8 cellular contexts compared by ENCODE assay signal in the genomic region with DNA sequence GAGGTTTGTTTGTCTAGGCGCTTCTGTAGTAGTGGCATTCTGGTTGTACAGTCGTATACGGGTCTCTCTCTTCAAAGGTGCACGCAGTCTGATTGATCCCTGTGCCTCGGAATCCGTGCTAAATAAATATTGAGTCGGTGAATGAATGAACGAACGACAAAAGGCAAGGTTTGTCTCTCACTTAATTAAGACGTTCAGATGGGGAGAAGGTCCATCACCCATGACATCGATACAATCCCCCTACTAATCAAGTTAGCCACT. TPM values are rescaled to one million over a fixed set of nuclear protein-coding genes. Genes with fewer than 3 reads are reported as not detected.
DNase-seq lines count a peak whose midpoint lies in the region; ATAC-seq and TF ChIP-seq lines count a peak whose summit lies in the region.

No MANE protein-coding gene starts in this region.

- H3K27ac ChIP-seq in liver (ENCODE audit: low read depth in 1 of 2, low read length in 2 of 2) (peak overlapping the region; percentile 48 to 99), uterus (peak overlapping the region; percentile 48 to 99)

- no peaks in the 10 kb centered on the region for H3K9me3 Mint-ChIP-seq in activated naive CD4-positive, alpha-beta T cell treated with anti-CD3 and anti-CD28 coated beads, Interleukin-2, amount 50 U/mL, for 24 hours

- H3K4me3 ChIP-seq in liver (ENCODE audit: low read depth in 1 of 3, low read length in 3 of 3) = peak overlapping the region; percentile 84 to 98 (median 86)
- peak overlapping the region; percentile 91 to 93 for H3K4me3 ChIP-seq in uterus

- peaks cover 1 to 21% (median 16%) of the 10 kb centered on the region in 4 donors for H3K4me1 ChIP-seq in liver (ENCODE audit: control insufficient read depth in 4 of 4, insufficient read depth in 4 of 4, low read length in 3 of 4)
- no peaks in the 10 kb centered on the region for H3K4me1 ChIP-seq in uterus

- H3K27me3 ChIP-seq in liver (ENCODE audit: control insufficient read depth in 4 of 4, insufficient read depth in 4 of 4, low read length in 3 of 4) (no peaks in the 10 kb centered on the region), uterus (no peaks in the 10 kb centered on the region)

- H3K9ac ChIP-seq in liver (ENCODE audit: low read depth in 1 of 2, low read length in 2 of 2) = peak overlapping the region; percentile 3 to 55

- H3K36me3 Mint-ChIP-seq in activated naive CD4-positive, alpha-beta T cell treated with anti-CD3 and anti-CD28 coated beads, Interleukin-2, amount 50 U/mL, for 24 hours = no peaks in the 10 kb centered on the region

- peak overlapping the region; percentile 99 for H3K27ac Mint-ChIP-seq in activated naive CD4-positive, alpha-beta T cell treated with anti-CD3 and anti-CD28 coated beads, Interleukin-2, amount 50 U/mL, for 24 hours

- DNase-seq in ELR (ENCODE audit: low read depth) = peak; percentile 33
- DNase-seq in uterus = no peak
- no peak for DNase-seq in NCI-H1417 treated with DMSO at 0.1 percent for 48 hours (lab: John Stamatoyannopoulos, UW)
- no peak for DNase-seq in DMS 273 treated with DMSO at 0.1 percent for 48 hours (lab: John Stamatoyannopoulos, UW)
- no peak for DNase-seq in stimulated activated naive CD4-positive, alpha-beta T cell (lab: John Stamatoyannopoulos, UW)

- no peaks in the 10 kb centered on the region for H3K36me3 ChIP-seq in liver (ENCODE audit: control insufficient read depth in 4 of 4, insufficient read depth in 3 of 4, low read depth in 1 of 4, low read length in 3 of 4)
- no peaks in the 10 kb centered on the region for H3K36me3 ChIP-seq in uterus

- no peaks in the 10 kb centered on the region for H3K27me3 Mint-ChIP-seq in activated naive CD4-positive, alpha-beta T cell treated with anti-CD3 and anti-CD28 coated beads, Interleukin-2, amount 50 U/mL, for 24 hours

- H3K9me3 ChIP-seq in liver (ENCODE audit: control insufficient read depth in 4 of 4, low read length in 3 of 4) = no peaks in the 10 kb centered on the region
- H3K9me3 ChIP-seq in uterus = no peaks in the 10 kb centered on the region

- intact Hi-C loops in uterus (cut with DNase I; ENCODE audit: low total_unique reads) = loop anchor here (10.0 kb wide), 1 partner anchor 71 kb away; a partner anchor contains a TSS

- TF ChIP-seq POLR2A in uterus (IDR thresholded peaks at IDR 0.05) = no peak

- H3K4me1 Mint-ChIP-seq in activated naive CD4-positive, alpha-beta T cell treated with anti-CD3 and anti-CD28 coated beads, Interleukin-2, amount 50 U/mL, for 24 hours = peaks cover 53% of the 10 kb centered on the region

- peak overlapping the region; percentile 98 for H3K4me3 Mint-ChIP-seq in activated naive CD4-positive, alpha-beta T cell treated with anti-CD3 and anti-CD28 coated beads, Interleukin-2, amount 50 U/mL, for 24 hours

- TF ChIP-seq RAD21 in liver (IDR thresholded peaks at IDR 0.05) = no peak

- WGBS in liver = under 1% methylated on average over 11 of the region's 11 CpGs

- TF ChIP-seq CTCF in liver (IDR thresholded peaks at IDR 0.05; ENCODE audit: low read depth, low read length, missing input control) (no peak), uterus (IDR thresholded peaks at IDR 0.05) (no peak)

- ATAC-seq in HG02678 (IDR thresholded peaks at IDR 0.05; ENCODE audit: unreplicated experiment) = peak; percentile 0

TF ChIP-seq in liver, 16 proteins besides CTCF, POLR2A, EP300 and RAD21:
- no peak for TF ChIP-seq RXRA (IDR thresholded peaks at IDR 0.05)
- no peak for TF ChIP-seq FOXA1 (IDR thresholded peaks at IDR 0.05)
- TF ChIP-seq GABPA (IDR thresholded peaks at IDR 0.05 in 1 of 2, conservative IDR thresholded peaks at IDR 0.05 in 1 of 2) = no peak
- no peak for TF ChIP-seq YY1 (IDR thresholded peaks at IDR 0.05)
- TF ChIP-seq NR2F2 (IDR thresholded peaks at IDR 0.05) = no peak
- no peak for TF ChIP-seq SP1 (IDR thresholded peaks at IDR 0.05)
- TF ChIP-seq, protein P1, sequence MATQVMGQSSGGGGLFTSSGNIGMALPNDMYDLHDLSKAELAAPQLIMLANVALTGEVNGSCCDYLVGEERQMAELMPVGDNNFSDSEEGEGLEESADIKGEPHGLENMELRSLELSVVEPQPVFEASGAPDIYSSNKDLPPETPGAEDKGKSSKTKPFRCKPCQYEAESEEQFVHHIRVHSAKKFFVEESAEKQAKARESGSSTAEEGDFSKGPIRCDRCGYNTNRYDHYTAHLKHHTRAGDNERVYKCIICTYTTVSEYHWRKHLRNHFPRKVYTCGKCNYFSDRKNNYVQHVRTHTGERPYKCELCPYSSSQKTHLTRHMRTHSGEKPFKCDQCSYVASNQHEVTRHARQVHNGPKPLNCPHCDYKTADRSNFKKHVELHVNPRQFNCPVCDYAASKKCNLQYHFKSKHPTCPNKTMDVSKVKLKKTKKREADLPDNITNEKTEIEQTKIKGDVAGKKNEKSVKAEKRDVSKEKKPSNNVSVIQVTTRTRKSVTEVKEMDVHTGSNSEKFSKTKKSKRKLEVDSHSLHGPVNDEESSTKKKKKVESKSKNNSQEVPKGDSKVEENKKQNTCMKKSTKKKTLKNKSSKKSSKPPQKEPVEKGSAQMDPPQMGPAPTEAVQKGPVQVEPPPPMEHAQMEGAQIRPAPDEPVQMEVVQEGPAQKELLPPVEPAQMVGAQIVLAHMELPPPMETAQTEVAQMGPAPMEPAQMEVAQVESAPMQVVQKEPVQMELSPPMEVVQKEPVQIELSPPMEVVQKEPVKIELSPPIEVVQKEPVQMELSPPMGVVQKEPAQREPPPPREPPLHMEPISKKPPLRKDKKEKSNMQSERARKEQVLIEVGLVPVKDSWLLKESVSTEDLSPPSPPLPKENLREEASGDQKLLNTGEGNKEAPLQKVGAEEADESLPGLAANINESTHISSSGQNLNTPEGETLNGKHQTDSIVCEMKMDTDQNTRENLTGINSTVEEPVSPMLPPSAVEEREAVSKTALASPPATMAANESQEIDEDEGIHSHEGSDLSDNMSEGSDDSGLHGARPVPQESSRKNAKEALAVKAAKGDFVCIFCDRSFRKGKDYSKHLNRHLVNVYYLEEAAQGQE (IDR thresholded peaks at IDR 0.05) = no peak
- no peak for TF ChIP-seq FOXA2 (IDR thresholded peaks at IDR 0.05)
- TF ChIP-seq, protein P2, sequence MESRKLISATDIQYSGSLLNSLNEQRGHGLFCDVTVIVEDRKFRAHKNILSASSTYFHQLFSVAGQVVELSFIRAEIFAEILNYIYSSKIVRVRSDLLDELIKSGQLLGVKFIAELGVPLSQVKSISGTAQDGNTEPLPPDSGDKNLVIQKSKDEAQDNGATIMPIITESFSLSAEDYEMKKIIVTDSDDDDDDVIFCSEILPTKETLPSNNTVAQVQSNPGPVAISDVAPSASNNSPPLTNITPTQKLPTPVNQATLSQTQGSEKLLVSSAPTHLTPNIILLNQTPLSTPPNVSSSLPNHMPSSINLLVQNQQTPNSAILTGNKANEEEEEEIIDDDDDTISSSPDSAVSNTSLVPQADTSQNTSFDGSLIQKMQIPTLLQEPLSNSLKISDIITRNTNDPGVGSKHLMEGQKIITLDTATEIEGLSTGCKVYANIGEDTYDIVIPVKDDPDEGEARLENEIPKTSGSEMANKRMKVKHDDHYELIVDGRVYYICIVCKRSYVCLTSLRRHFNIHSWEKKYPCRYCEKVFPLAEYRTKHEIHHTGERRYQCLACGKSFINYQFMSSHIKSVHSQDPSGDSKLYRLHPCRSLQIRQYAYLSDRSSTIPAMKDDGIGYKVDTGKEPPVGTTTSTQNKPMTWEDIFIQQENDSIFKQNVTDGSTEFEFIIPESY (IDR thresholded peaks at IDR 0.05) = no peak
- TF ChIP-seq HNF4G (IDR thresholded peaks at IDR 0.05) = no peak
- TF ChIP-seq JUND (IDR thresholded peaks at IDR 0.05) = no peak
- TF ChIP-seq, protein P3, sequence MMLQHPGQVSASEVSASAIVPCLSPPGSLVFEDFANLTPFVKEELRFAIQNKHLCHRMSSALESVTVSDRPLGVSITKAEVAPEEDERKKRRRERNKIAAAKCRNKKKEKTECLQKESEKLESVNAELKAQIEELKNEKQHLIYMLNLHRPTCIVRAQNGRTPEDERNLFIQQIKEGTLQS (IDR thresholded peaks at IDR 0.05) = no peak
- TF ChIP-seq TAF1 (conservative IDR thresholded peaks at IDR 0.05) = no peak

RNA-seq across cellular contexts. Expression of a gene that starts 0.5 kb away (rescaled TPM):
- total RNA-seq in liver (10 to 100 TPM; 10.2 to 12.0 TPM), uterus (10 to 100 TPM; 19.7 to 40.1 (median 35.2) TPM)
- 1 to 10 TPM; 2.0 to 5.1 TPM for polyA plus RNA-seq in liver
